ENCODE assay signal across 8 cellular contexts in genomic region chr7:72924748-72925545, GRCh38. TPM values are rescaled to one million over a fixed set of nuclear protein-coding genes. Genes with fewer than 3 reads are reported as not detected.
DNase-seq lines count a peak whose midpoint lies in the region; ATAC-seq and TF ChIP-seq lines count a peak whose summit lies in the region.

Gene POM121 (plus strand): TSS chr7:72925095. CDS start chr7:72925122, 27 bp downstream.

- H3K36me3 Mint-ChIP-seq in activated CD4-positive, alpha-beta T cell treated with anti-CD3 and anti-CD28 coated beads, Interleukin-2, amount 10 ng/mL, durations not matched to agents 24 days and 14 days (ENCODE audit: low read depth), result peaks cover 50% of the 10 kb centered on the region

- intact Hi-C loops in activated CD4-positive, alpha-beta T cell treated with anti-CD3 and anti-CD28 coated beads, Interleukin-2, amount 10 ng/mL, durations not matched to agents 24 days and 14 days (cut with micrococcal nuclease), result loop anchor here (2.0 kb wide), 1 partner anchor 96 kb away; the partner anchor contains the start of gene TYW1B
- intact Hi-C loops in left lung (cut with DNase I), result no loop called here

- H3K9me3 ChIP-seq in BE2C (no peaks in the 10 kb centered on the region), left lung (no peaks in the 10 kb centered on the region)

- H3K36me3 ChIP-seq in BE2C (peaks cover 35% of the 10 kb centered on the region), left lung (peaks cover 0 to 43% of the 10 kb centered on the region in 2 donors)

- H3K27me3 ChIP-seq in BE2C, result no peaks in the 10 kb centered on the region
- H3K27me3 ChIP-seq in left lung, result no peaks in the 10 kb centered on the region

- peak within 1 kb of the TSS; percentile 89 to 96 for H3K27ac ChIP-seq in coronary artery
- peak within 1 kb of the TSS; percentile 89 to 94 for H3K27ac ChIP-seq in left lung

- peak within 1 kb of the TSS; percentile 100 for H3K27ac Mint-ChIP-seq in activated CD4-positive, alpha-beta T cell treated with anti-CD3 and anti-CD28 coated beads, Interleukin-2, amount 10 ng/mL, durations not matched to agents 24 days and 14 days

- peak; percentile 88 for DNase-seq in BE2C
- DNase-seq in NCI-H524 treated with DMSO at 0.1 percent for 48 hours (lab: John Stamatoyannopoulos, UW), result peak; percentile 36
- peak; percentile 96 for DNase-seq in activated CD4-positive, alpha-beta T cell treated with anti-CD3 and anti-CD28 coated beads, Interleukin-2, amount 10 ng/mL, durations not matched to agents 24 days and 14 days
- peak; percentile 84 for DNase-seq in coronary artery (ENCODE audit: low spot score)
- peak; percentile 80 to 94 for DNase-seq in left lung
- peak; percentile 74 for DNase-seq in stimulated activated CD4-positive, alpha-beta T cell treated with anti-CD3 and anti-CD28 coated beads, Interleukin-2, amount 100 ng/mL, for 4 hours (ENCODE audit: low read depth)

- peaks cover 21% of the 10 kb centered on the region for H3K4me1 Mint-ChIP-seq in activated CD4-positive, alpha-beta T cell treated with anti-CD3 and anti-CD28 coated beads, Interleukin-2, amount 10 ng/mL, durations not matched to agents 24 days and 14 days

- peak within 1 kb of the TSS; percentile 98 for H3K4me3 Mint-ChIP-seq in activated CD4-positive, alpha-beta T cell treated with anti-CD3 and anti-CD28 coated beads, Interleukin-2, amount 10 ng/mL, durations not matched to agents 24 days and 14 days

- ATAC-seq in HG03432 (IDR thresholded peaks at IDR 0.05; ENCODE audit: unreplicated experiment), result peak; percentile 85
- ATAC-seq in left lung, result peak; percentile 98

- H3K27me3 Mint-ChIP-seq in activated CD4-positive, alpha-beta T cell treated with anti-CD3 and anti-CD28 coated beads, Interleukin-2, amount 10 ng/mL, durations not matched to agents 24 days and 14 days, result no peaks in the 10 kb centered on the region

- no peaks in the 10 kb centered on the region for H3K9me3 Mint-ChIP-seq in activated CD4-positive, alpha-beta T cell treated with anti-CD3 and anti-CD28 coated beads, Interleukin-2, amount 10 ng/mL, durations not matched to agents 24 days and 14 days

- TF ChIP-seq CTCF in BE2C (IDR thresholded peaks at IDR 0.05; ENCODE audit: low read depth, low read length), result no peak
- no peak for TF ChIP-seq CTCF in coronary artery (IDR thresholded peaks at IDR 0.05)
- no peak for TF ChIP-seq CTCF in left lung (IDR thresholded peaks at IDR 0.05)

- H3K4me1 ChIP-seq in BE2C (no peaks in the 10 kb centered on the region), left lung (peaks cover 6 to 21% of the 10 kb centered on the region in 2 donors)

- peak; percentile 86 for TF ChIP-seq POLR2A in GM19193 (IDR thresholded peaks at IDR 0.05; ENCODE audit: extremely low read depth, insufficient read depth, insufficient read length)

- H3K4me3 ChIP-seq in BE2C (ENCODE audit: low read depth, low read length), result peak within 1 kb of the TSS; percentile 89
- peak within 1 kb of the TSS; percentile 87 for H3K4me3 ChIP-seq in coronary artery
- H3K4me3 ChIP-seq in left lung, result peak within 1 kb of the TSS; percentile 64 to 90

RNA-seq across cellular contexts. Expression of gene POM121, which starts in this region (rescaled TPM):
- 66.9 TPM for polyA plus RNA-seq in BE2C (2012; ENCODE audit: insufficient read depth, insufficient read length, low read depth)
- 69.7 and 70.2 TPM in 2 replicates for total RNA-seq in activated CD4-positive, alpha-beta T cell treated with anti-CD3 and anti-CD28 coated beads, Interleukin-2, amount 10 ng/mL, durations not matched to agents 24 days and 14 days
- 10 to 100 TPM; 28.8 to 36.4 TPM for total RNA-seq in left lung

Comparison
In these comparisons a context has a peak if more than half of its experiments do, and no peak if none do; other contexts are left out.
1. Peak in every context shown above with its lines: DNase-seq, ATAC-seq, H3K4me3 ChIP-seq and H3K27ac ChIP-seq.
2. DNase-seq: peak in every context shown above with its lines; median percentile 96 in activated CD4-positive, alpha-beta T cell treated with anti-CD3 and anti-CD28 coated beads, Interleukin-2, amount 10 ng/mL, durations not matched to agents 24 days and 14 days; 88 in BE2C; 87 in left lung; 84 in coronary artery; 74 in stimulated activated CD4-positive, alpha-beta T cell treated with anti-CD3 and anti-CD28 coated beads, Interleukin-2, amount 100 ng/mL, for 4 hours; 36 in NCI-H524 treated with DMSO at 0.1 percent for 48 hours.